ENCODE assay signal across 8 cellular contexts in the genomic region with DNA sequence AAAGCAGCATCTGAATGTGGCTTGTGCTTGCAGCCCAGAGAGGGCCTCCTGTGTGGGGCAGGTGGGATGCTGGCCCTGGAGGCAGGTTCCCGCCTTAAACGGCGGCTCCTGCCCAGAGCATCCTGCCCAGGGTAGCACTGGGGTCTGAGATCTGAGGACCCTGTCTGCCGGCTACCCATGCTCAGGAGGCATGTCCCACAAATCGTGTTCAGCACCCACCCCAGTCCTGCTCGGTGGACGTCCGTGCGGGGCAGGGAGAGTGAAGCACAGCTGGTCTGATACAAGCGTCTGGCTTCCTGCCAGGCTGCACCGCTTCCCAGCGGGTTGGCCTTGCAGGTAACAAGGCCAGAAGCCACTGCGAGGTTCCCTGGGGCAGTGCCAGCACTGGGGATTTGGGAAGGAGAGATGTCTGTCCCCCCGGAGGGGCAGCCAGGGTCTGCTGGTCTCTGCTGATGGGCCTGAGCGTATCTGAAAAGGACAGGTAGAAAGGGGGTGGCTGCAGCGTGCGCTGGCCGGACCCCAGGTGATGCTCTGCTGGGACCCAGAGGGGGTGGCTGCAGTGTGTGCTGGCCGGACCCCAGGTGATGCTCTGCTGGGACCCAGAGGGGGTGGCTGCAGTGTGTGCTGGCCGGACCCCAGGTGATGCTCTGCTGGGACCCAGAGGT. TPM values are rescaled to one million over a fixed set of nuclear protein-coding genes. Genes with fewer than 3 reads are reported as not detected.
DNase-seq lines count a peak whose midpoint lies in the region; ATAC-seq and TF ChIP-seq lines count a peak whose summit lies in the region.

No MANE protein-coding gene starts in this region.

- H3K9ac ChIP-seq in subcutaneous abdominal adipose tissue (ENCODE audit: low read length in 5 of 5) = peak overlapping the region in 1 of 5 donors; percentile 53

- H3K27ac Mint-ChIP-seq in T-helper 17 cell = peak overlapping the region; percentile 99

- no peaks in the 10 kb centered on the region for H3K27me3 Mint-ChIP-seq in T-helper 17 cell

- H3K4me3 Mint-ChIP-seq in T-helper 17 cell = peak overlapping the region; percentile 95

- H3K27ac ChIP-seq in right atrium auricular region = peak overlapping the region; percentile 84 to 90
- H3K27ac ChIP-seq in subcutaneous abdominal adipose tissue (ENCODE audit: low read depth, low read length) = peak overlapping the region; percentile 37

- H3K36me3 ChIP-seq in right atrium auricular region (peaks cover 12% of the 10 kb centered on the region), subcutaneous abdominal adipose tissue (ENCODE audit: control insufficient read depth in 5 of 5, insufficient read depth in 5 of 5, low read length in 5 of 5) (peaks cover 0 to 18% (median 12%) of the 10 kb centered on the region in 5 donors)

- H3K9me3 ChIP-seq in T-helper 17 cell (ENCODE audit: control insufficient read depth, low read length, poor library complexity, severe bottlenecking) (no peaks in the 10 kb centered on the region), right atrium auricular region (no peaks in the 10 kb centered on the region), subcutaneous abdominal adipose tissue (ENCODE audit: control insufficient read depth in 5 of 5, low read length in 5 of 5) (no peaks in the 10 kb centered on the region)

- H3K36me3 Mint-ChIP-seq in T-helper 17 cell (ENCODE audit: low read depth) = peaks cover 3% of the 10 kb centered on the region

- H3K4me1 Mint-ChIP-seq in T-helper 17 cell = peaks cover 37% of the 10 kb centered on the region

- ATAC-seq in T-helper 17 cell (no peak), HG02642 (IDR thresholded peaks at IDR 0.05; ENCODE audit: poor library complexity, unreplicated experiment) (no peak)

- no peaks in the 10 kb centered on the region for H3K27me3 ChIP-seq in right atrium auricular region
- no peaks in the 10 kb centered on the region for H3K27me3 ChIP-seq in subcutaneous abdominal adipose tissue (ENCODE audit: control insufficient read depth in 5 of 5, insufficient read depth in 4 of 5, low read length in 5 of 5)

- no peak for TF ChIP-seq CTCF in right atrium auricular region (IDR thresholded peaks at IDR 0.05)

- peaks cover 5 to 57% of the 10 kb centered on the region in 2 donors for H3K4me1 ChIP-seq in right atrium auricular region
- H3K4me1 ChIP-seq in subcutaneous abdominal adipose tissue (ENCODE audit: control insufficient read depth in 5 of 5, insufficient read depth in 5 of 5, low read length in 5 of 5) = peaks cover 5 to 67% (median 59%) of the 10 kb centered on the region in 5 donors

- peak overlapping the region in 1 of 2 donors; percentile 51 for H3K4me3 ChIP-seq in right atrium auricular region
- no peak overlapping the region for H3K4me3 ChIP-seq in subcutaneous abdominal adipose tissue (ENCODE audit: low read depth in 1 of 5, low read length in 5 of 5)

- peak; percentile 16 for DNase-seq in NCI-H2029 (lab: John Stamatoyannopoulos, UW)
- DNase-seq in NCI-H2029 treated with DMSO at 0.1 percent for 48 hours (lab: John Stamatoyannopoulos, UW) = no peak
- DNase-seq in T-helper 17 cell = peak in 1 of 3 donors; percentile 8
- no peak for DNase-seq in right atrium auricular region (ENCODE audit: low spot score)
- DNase-seq in germinal center (ENCODE audit: low spot score) = no peak
- DNase-seq in COLO829 (ENCODE audit: low spot score) = no peak

RNA-seq across cellular contexts. Expression of a gene that starts 3.6 kb away (rescaled TPM):
- 100 to 1,000 TPM; 141 to 158 TPM for total RNA-seq in T-helper 17 cell
- total RNA-seq in right atrium auricular region = 10 to 100 TPM; 12.3 to 20.0 TPM

RNA-seq across cellular contexts. Expression of a gene that starts 11.5 kb away (rescaled TPM):
- total RNA-seq in T-helper 17 cell (10 to 100 TPM; 27.4 to 29.5 TPM), right atrium auricular region (10 to 100 TPM; 18.0 to 20.0 TPM)

RNA-seq across cellular contexts. Expression of a gene that starts 18.8 kb away (rescaled TPM):
- total RNA-seq in T-helper 17 cell (under 1 TPM in 1 of 2 donors, not detected in 1; 0.29 TPM), right atrium auricular region (1 to 10 TPM in 1 of 2 donors, under 1 TPM in 1; 0.67 to 1.7 TPM)

RNA-seq across cellular contexts. Expression of a gene that starts 55.5 kb away (rescaled TPM):
- total RNA-seq in T-helper 17 cell (100 to 1,000 TPM; 110 to 122 TPM), right atrium auricular region (10 to 100 TPM; 19.5 to 22.1 TPM)

Comparison
In these comparisons a context has a peak if more than half of its experiments do, and no peak if none do; other contexts are left out.
1. RNA of a gene that starts 3.6 kb away (total RNA-seq): 141 to 158 TPM in T-helper 17 cell; 12.3 to 20.0 TPM in right atrium auricular region; every median in the first group is over 4 times any median in the second.